In the genomic region with DNA sequence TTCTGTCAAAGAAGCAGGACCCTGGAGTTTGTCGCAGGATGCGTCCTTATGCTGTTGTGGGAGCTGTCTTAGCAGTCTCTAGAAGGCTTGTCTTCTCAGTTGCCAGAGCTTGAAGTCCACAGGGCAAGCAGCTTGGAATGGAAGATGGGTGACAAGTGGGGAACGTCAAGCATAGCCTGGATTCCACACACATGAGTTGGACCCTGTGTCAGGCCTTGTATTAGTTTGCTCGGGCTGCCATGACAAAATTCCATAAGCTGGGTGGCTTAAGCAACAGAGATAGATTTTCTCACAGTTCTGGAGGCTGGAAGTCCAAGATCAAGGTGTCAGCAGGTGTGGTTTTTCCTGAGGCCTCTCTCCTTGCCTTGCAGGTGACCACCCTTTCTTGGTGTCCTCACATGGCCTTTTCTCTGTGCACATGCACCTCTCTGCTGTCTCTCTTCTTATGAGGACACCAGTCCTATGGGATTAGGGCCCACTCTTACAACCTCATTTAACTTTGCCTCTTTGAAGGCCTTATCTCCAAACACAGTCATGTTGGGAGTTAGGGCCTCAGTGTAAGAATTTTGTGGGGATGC, we compare ENCODE assay signal across 1 cellular context.
A peak's percentile ranks its signal among the peaks of the same experiment; 100 is the strongest.
TF ChIP-seq lines count a peak whose summit lies in the region.

No MANE protein-coding gene starts in this region.

TF ChIP-seq in HEK293, 187 proteins besides CTCF, POLR2A, EP300 and RAD21 (continued from another document):
- TF ChIP-seq, protein P1, sequence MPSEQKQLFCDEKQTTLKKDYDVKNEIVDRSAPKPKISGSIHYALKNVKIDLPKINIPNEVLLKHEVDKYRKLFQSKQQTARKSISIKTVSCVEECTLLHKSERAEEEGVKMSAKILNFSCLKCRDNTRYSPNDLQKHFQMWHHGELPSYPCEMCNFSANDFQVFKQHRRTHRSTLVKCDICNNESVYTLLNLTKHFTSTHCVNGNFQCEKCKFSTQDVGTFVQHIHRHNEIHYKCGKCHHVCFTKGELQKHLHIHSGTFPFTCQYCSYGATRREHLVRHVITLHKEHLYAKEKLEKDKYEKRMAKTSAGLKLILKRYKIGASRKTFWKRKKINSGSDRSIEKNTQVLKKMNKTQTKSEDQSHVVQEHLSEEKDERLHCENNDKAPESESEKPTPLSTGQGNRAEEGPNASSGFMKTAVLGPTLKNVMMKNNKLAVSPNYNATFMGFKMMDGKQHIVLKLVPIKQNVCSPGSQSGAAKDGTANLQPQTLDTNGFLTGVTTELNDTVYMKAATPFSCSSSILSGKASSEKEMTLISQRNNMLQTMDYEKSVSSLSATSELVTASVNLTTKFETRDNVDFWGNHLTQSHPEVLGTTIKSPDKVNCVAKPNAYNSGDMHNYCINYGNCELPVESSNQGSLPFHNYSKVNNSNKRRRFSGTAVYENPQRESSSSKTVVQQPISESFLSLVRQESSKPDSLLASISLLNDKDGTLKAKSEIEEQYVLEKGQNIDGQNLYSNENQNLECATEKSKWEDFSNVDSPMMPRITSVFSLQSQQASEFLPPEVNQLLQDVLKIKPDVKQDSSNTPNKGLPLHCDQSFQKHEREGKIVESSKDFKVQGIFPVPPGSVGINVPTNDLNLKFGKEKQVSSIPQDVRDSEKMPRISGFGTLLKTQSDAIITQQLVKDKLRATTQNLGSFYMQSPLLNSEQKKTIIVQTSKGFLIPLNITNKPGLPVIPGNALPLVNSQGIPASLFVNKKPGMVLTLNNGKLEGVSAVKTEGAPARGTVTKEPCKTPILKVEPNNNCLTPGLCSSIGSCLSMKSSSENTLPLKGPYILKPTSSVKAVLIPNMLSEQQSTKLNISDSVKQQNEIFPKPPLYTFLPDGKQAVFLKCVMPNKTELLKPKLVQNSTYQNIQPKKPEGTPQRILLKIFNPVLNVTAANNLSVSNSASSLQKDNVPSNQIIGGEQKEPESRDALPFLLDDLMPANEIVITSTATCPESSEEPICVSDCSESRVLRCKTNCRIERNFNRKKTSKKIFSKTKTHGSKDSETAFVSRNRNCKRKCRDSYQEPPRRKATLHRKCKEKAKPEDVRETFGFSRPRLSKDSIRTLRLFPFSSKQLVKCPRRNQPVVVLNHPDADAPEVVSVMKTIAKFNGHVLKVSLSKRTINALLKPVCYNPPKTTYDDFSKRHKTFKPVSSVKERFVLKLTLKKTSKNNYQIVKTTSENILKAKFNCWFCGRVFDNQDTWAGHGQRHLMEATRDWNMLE (tag by site-specific recombination; conservative IDR thresholded peaks at IDR 0.05; ENCODE audit: low read depth) = no peak
- peak; percentile 89 for TF ChIP-seq ZNF548 (tag by site-specific recombination; IDR thresholded peaks at IDR 0.05)
TF ChIP-seq in HEK293: peak in this region for 1.
